Comparison of ENCODE assay signal across 1 cellular context in genomic region chr21:20996421-20997307, GRCh38.
TF ChIP-seq lines count a peak whose summit lies in the region.

No MANE protein-coding gene starts in this region.

TF ChIP-seq in SK-N-SH, 30 proteins besides CTCF, POLR2A, EP300 and RAD21 (continued from another document):
- no peak for TF ChIP-seq NFIC (IDR thresholded peaks at IDR 0.05; ENCODE audit: borderline replicate concordance)
- TF ChIP-seq FOSL2 (IDR thresholded peaks at IDR 0.05; ENCODE audit: borderline replicate concordance, low read depth) = no peak
- no peak for TF ChIP-seq SIN3A (IDR thresholded peaks at IDR 0.05; ENCODE audit: borderline replicate concordance, low read depth, low read length)
- no peak for TF ChIP-seq SMC3 (IDR thresholded peaks at IDR 0.05; ENCODE audit: low read depth, low read length)
- no peak for TF ChIP-seq RCOR1 (IDR thresholded peaks at IDR 0.05; ENCODE audit: low read length)
- no peak for TF ChIP-seq TCF12 (IDR thresholded peaks at IDR 0.05)
